8 cellular contexts compared by ENCODE assay signal in genomic region chr3:138774529-138775253, GRCh38.
A peak's percentile ranks its signal among the peaks of the same experiment; 100 is the strongest.
DNase-seq lines count a peak whose midpoint lies in the region; ATAC-seq, FAIRE-seq and TF ChIP-seq lines count a peak whose summit lies in the region.

No MANE protein-coding gene starts in this region.

- H3K27me3 ChIP-seq in psoas muscle (ENCODE audit: insufficient read depth in 3 of 3, low read length in 2 of 3): no peaks in the 10 kb centered on the region

- no peaks in the 10 kb centered on the region for H3K36me3 ChIP-seq in psoas muscle (ENCODE audit: insufficient read depth in 1 of 2, low read depth in 1 of 2)

- H3K4me3 ChIP-seq in psoas muscle: peak overlapping the region; percentile 14

- intact Hi-C loops in psoas muscle (cut with DNase I): loop anchor here in 1 of 2 donors (5.0 kb wide), 1 partner anchor 58 kb away; the partner anchor contains the start of gene PIK3CB

- TF ChIP-seq CTCF in VCaP (conservative IDR thresholded peaks at IDR 0.05) (no peak), psoas muscle (IDR thresholded peaks at IDR 0.05) (no peak)

- H3K9me3 ChIP-seq in psoas muscle: no peaks in the 10 kb centered on the region

- H3K27ac ChIP-seq in VCaP (peak overlapping the region; percentile 51), psoas muscle (peak overlapping the region; percentile 83)

- peaks cover 25% of the 10 kb centered on the region for H3K4me1 ChIP-seq in psoas muscle

- peak; percentile 96 for DNase-seq in DMS79 treated with DMSO at 0.1 percent for 48 hours (lab: John Stamatoyannopoulos, UW)
- DNase-seq in NCI-H187 (lab: John Stamatoyannopoulos, UW): peak; percentile 0 to 8
- DNase-seq in glomerular endothelial cell (ENCODE audit: extremely low read depth, low read depth, low spot score): peak; percentile 87
- DNase-seq in psoas muscle: no peak
- no peak for DNase-seq in GM19239 (ENCODE audit: insufficient read length, low spot score)

- ATAC-seq in HG02610 (IDR thresholded peaks at IDR 0.05; ENCODE audit: unreplicated experiment): peak; percentile 81
- peak; percentile 97 to 98 (median 98) for ATAC-seq in psoas muscle
- no peak for ATAC-seq in GM18873 (IDR thresholded peaks at IDR 0.05; ENCODE audit: low FRiP score, unreplicated experiment)

- FAIRE-seq in GM19239 (lab: Jason Lieb, UNC): no peak

Comparison
In these comparisons a context has a peak if more than half of its experiments do, and no peak if none do; other contexts are left out.
1. DNase-seq: peak in DMS79 treated with DMSO at 0.1 percent for 48 hours (single experiment), NCI-H187 (2 of 2) and glomerular endothelial cell (single experiment); none in psoas muscle (0 of 2) and GM19239 (single experiment).